Comparison of ENCODE assay signal across 9 cellular contexts in genomic region chr10:100370561-100370975, GRCh38. TPM values are rescaled to one million over a fixed set of nuclear protein-coding genes. Genes with fewer than 3 reads are reported as not detected.
DNase-seq lines count a peak whose midpoint lies in the region; ATAC-seq lines count a peak whose summit lies in the region.
"Had no signal": no experiment of that assay in that cellular context is flagged by ENCODE, and none has a peak within 500 bp of the region (broad histone marks: within the 10 kb centered on the region; RNA-seq: fewer than 3 reads in every experiment).

No MANE protein-coding gene starts in this region.

- H2AFZ ChIP-seq in neuronal stem cell (ENCODE audit: low read length), result peak overlapping the region; percentile 70

- no peak overlapping the region for H2AK5ac ChIP-seq in neuronal stem cell (ENCODE audit: low read depth, low read length)

- H2BK15ac ChIP-seq in neuronal stem cell (ENCODE audit: low read length), result no peak overlapping the region

- DNase-seq in T-helper 2 cell treated with Interferon-gamma antibody and Interleukin-4, amounts not matched to agents 5 μg/mL and 100 μg/mL, for 36 hours (ENCODE audit: low spot score), result peak; percentile 39
- DNase-seq in T-helper 2 cell (no peak), SJSA1 (ENCODE audit: low read depth in 1 of 2, low spot score in 2 of 2) (no peak), ecto neural progenitor cell (ENCODE audit: low spot score) (peak; percentile 53), neuronal stem cell (ENCODE audit: low spot score) (no peak), NCI-H510A treated with DMSO at 0.1 percent for 48 hours (lab: John Stamatoyannopoulos, UW) (no peak)

- H3K27ac ChIP-seq in SJSA1 (peak overlapping the region; percentile 18), neuronal stem cell (replicated peaks; ENCODE audit: low read length) (peak overlapping the region; percentile 82)

- H3K4me1 ChIP-seq in SJSA1 (replicated peaks), result peaks cover 37% of the 10 kb centered on the region
- peaks cover 12 to 22% of the 10 kb centered on the region in 2 donors for H3K4me1 ChIP-seq in neuronal stem cell (ENCODE audit: control insufficient read depth in 2 of 2, insufficient read depth in 1 of 2, low read depth in 1 of 2, low read length in 2 of 2)

- H3K27me3 Mint-ChIP-seq in T-helper 2 cell treated with Interferon-gamma antibody and Interleukin-4, amounts not matched to agents 5 μg/mL and 100 μg/mL, for 36 hours (ENCODE audit: low read depth), result no peaks in the 10 kb centered on the region

- no peak overlapping the region for H2BK12ac ChIP-seq in neuronal stem cell (ENCODE audit: low read length)

- no peak overlapping the region for H3K4me2 ChIP-seq in neuronal stem cell (ENCODE audit: insufficient read depth, low read length, poor library complexity, severe bottlenecking)

- H3K27me3 ChIP-seq in SJSA1 (replicated peaks) (no peaks in the 10 kb centered on the region; the same call in 1 of the 2 replicates), neuronal stem cell (ENCODE audit: control insufficient read depth in 3 of 3, insufficient read depth in 3 of 3, low read depth in 1 of 3, low read length in 3 of 3) (no peaks in the 10 kb centered on the region)

- no peak overlapping the region for H2BK5ac ChIP-seq in neuronal stem cell (ENCODE audit: low read length)

- no peak overlapping the region for H3K23ac ChIP-seq in neuronal stem cell (ENCODE audit: low read depth, low read length, poor library complexity)

- H2BK120ac ChIP-seq in neuronal stem cell (ENCODE audit: low read depth, low read length), result no peak overlapping the region

- H3K9me3 Mint-ChIP-seq in T-helper 2 cell treated with Interferon-gamma antibody and Interleukin-4, amounts not matched to agents 5 μg/mL and 100 μg/mL, for 36 hours, result no peaks in the 10 kb centered on the region

- WGBS in neuronal stem cell (ENCODE audit: extremely low coverage in 2 of 2, insufficient read length in 2 of 2, insufficient replicate concordance in 1 of 2), 2 donors, result no CpG with 5 or more reads among the region's 5 CpGs

- no peak for ATAC-seq in HG02759 (IDR thresholded peaks at IDR 0.05; ENCODE audit: unreplicated experiment)
- ATAC-seq in HG02610 (IDR thresholded peaks at IDR 0.05; ENCODE audit: unreplicated experiment), result no peak

- no peak overlapping the region for H3K9ac ChIP-seq in neuronal stem cell (ENCODE audit: low read depth, low read length, poor library complexity)

- H3K4me3 ChIP-seq in SJSA1 (no peak overlapping the region), neuronal stem cell (ENCODE audit: low read length in 2 of 2) (no peak overlapping the region)

- H3K14ac ChIP-seq in neuronal stem cell (ENCODE audit: low read length), result no peak overlapping the region

- H3K4me3 Mint-ChIP-seq in T-helper 2 cell treated with Interferon-gamma antibody and Interleukin-4, amounts not matched to agents 5 μg/mL and 100 μg/mL, for 36 hours, result peak overlapping the region; percentile 69

- peak overlapping the region; percentile 67 for H3K18ac ChIP-seq in neuronal stem cell (ENCODE audit: low read length)

- H3K4me1 Mint-ChIP-seq in T-helper 2 cell treated with Interferon-gamma antibody and Interleukin-4, amounts not matched to agents 5 μg/mL and 100 μg/mL, for 36 hours (ENCODE audit: low read depth), result peaks cover 30% of the 10 kb centered on the region

- H4K8ac ChIP-seq in neuronal stem cell (ENCODE audit: low read depth, low read length), result no peak overlapping the region

- H3K9me3 ChIP-seq in SJSA1 (replicated peaks) (no peaks in the 10 kb centered on the region), neuronal stem cell (replicated peaks in 1 of 2; ENCODE audit: control insufficient read depth in 2 of 2, insufficient read depth in 1 of 2, low read depth in 1 of 2, low read length in 2 of 2) (no peaks in the 10 kb centered on the region)

- no peaks in the 10 kb centered on the region for H3K79me1 ChIP-seq in neuronal stem cell (ENCODE audit: low read depth, low read length)

- no peak overlapping the region for H4K91ac ChIP-seq in neuronal stem cell (ENCODE audit: low read depth, low read length, poor library complexity)

- no peaks in the 10 kb centered on the region for H3K36me3 ChIP-seq in SJSA1
- no peaks in the 10 kb centered on the region for H3K36me3 ChIP-seq in neuronal stem cell (replicated peaks in 1 of 2; ENCODE audit: control insufficient read depth in 2 of 2, insufficient read depth in 2 of 2, low read length in 2 of 2)

- H3K36me3 Mint-ChIP-seq in T-helper 2 cell treated with Interferon-gamma antibody and Interleukin-4, amounts not matched to agents 5 μg/mL and 100 μg/mL, for 36 hours (ENCODE audit: low read depth), result peaks cover 2% of the 10 kb centered on the region

- peak overlapping the region; percentile 94 for H3K27ac Mint-ChIP-seq in T-helper 2 cell treated with Interferon-gamma antibody and Interleukin-4, amounts not matched to agents 5 μg/mL and 100 μg/mL, for 36 hours

- no peak overlapping the region for H3K4ac ChIP-seq in neuronal stem cell (ENCODE audit: low read length)

RNA-seq across cellular contexts. Expression of gene SCD, which starts 23.5 kb away (rescaled TPM):
- 37.0 and 41.8 TPM in 2 replicates for total RNA-seq in SJSA1 (2014; rRNA removed; shearing (Covaris generic))
- polyA plus RNA-seq in neuronal stem cell (2013, experiment 1 of 2), result 373 TPM
- polyA plus RNA-seq in neuronal stem cell (2013, experiment 2 of 2), result 380 TPM

RNA-seq across cellular contexts. Expression of gene PKD2L1, which starts 40.5 kb away (rescaled TPM):
- not detected in 2 replicates for total RNA-seq in SJSA1 (2014; rRNA removed; shearing (Covaris generic))
- polyA plus RNA-seq in neuronal stem cell (2013, experiment 1 of 2), result 0.01 TPM
- 0.10 TPM for polyA plus RNA-seq in neuronal stem cell (2013, experiment 2 of 2)
- total RNA-seq: Daoy had no signal

Comparison
In these comparisons a context has a peak if more than half of its experiments do, and no peak if none do; other contexts are left out.
1. DNase-seq: peak in T-helper 2 cell treated with Interferon-gamma antibody and Interleukin-4, amounts not matched to agents 5 μg/mL and 100 μg/mL, for 36 hours (single experiment) and ecto neural progenitor cell (single experiment); none in T-helper 2 cell (0 of 5), SJSA1 (0 of 2), neuronal stem cell (single experiment) and NCI-H510A treated with DMSO at 0.1 percent for 48 hours (single experiment).